In genomic region chr13:82010780-82011179, GRCh38 we compare ENCODE assay signal across 16 cellular contexts.
DNase-seq lines count a peak whose midpoint lies in the region; ATAC-seq, FAIRE-seq and TF ChIP-seq lines count a peak whose summit lies in the region.
"Had no signal": no experiment of that assay in that cellular context is flagged by ENCODE, and none has a peak within 500 bp of the region (broad histone marks: within the 10 kb centered on the region; RNA-seq: fewer than 3 reads in every experiment).

No MANE protein-coding gene starts in this region.

- TF ChIP-seq RAD21 in K562 (CRISPR knock-in tag; conservative IDR thresholded peaks at IDR 0.05 in 1 of 2, IDR thresholded peaks at IDR 0.05 in 1 of 2), result no peak

- CTCF ChIA-PET in K562 (lab: Yijun Ruan, JAX; ENCODE audit: low intra/inter-chr PET ratio) (no interaction called here), A673 (lab: Charles Lee) (no interaction called here)

- intact Hi-C loops in K562 (cut with micrococcal nuclease), result no loop called here
- intact Hi-C loops in A673 (cut with micrococcal nuclease; ENCODE audit: unreplicated experiment), result no loop called here

- POLR2A ChIA-PET in K562 (lab: Yijun Ruan, JAX) (no interaction called here), A673 (lab: Charles Lee; ENCODE audit: low non-redundant PET) (no interaction called here)

- H3K79me2 ChIP-seq in K562 (ENCODE audit: control insufficient read depth, insufficient read depth, low read length), result no peaks in the 10 kb centered on the region

- BruUV-seq in K562 (replicated peaks; lab: Mats Ljungman, UMichigan), result no TSS peak
- BruUV-seq in A673 (replicated peaks; lab: Mats Ljungman, UMichigan), result no TSS peak

- H3K4me3 ChIP-seq in K562 (no peak overlapping the region), A673 (ENCODE audit: low read depth, low read length, poor library complexity, severe bottlenecking) (no peak overlapping the region)
- H3K4me3 ChIP-seq: BLaER1 treated with 17β-estradiol and CSF1 and Interleukin-3, amounts not matched to agents 10 nM and 100 nM; HAP-1 had no signal

- no peak for ATAC-seq in K562
- ATAC-seq: Panc1, Right ventricle myocardium inferior had no signal

- DNase-seq in H4 (ENCODE audit: low spot score), result peak; percentile 18
- DNase-seq in NCI-H69 (lab: John Stamatoyannopoulos, UW), result peak; percentile 12
- no peak for DNase-seq in K562 (ENCODE audit: extremely low read depth in 1 of 4, low spot score in 3 of 4)
- DNase-seq in left kidney (ENCODE audit: low read depth, low spot score), result peak; percentile 10
- DNase-seq in A673 (ENCODE audit: low spot score), result no peak
- DNase-seq in NCI-H510A treated with DMSO at 0.1 percent for 48 hours (lab: John Stamatoyannopoulos, UW), result no peak
- DNase-seq in GDM1 (lab: John Stamatoyannopoulos, UW), result no peak
- DNase-seq: DMS79 treated with DMSO at 0.1 percent for 48 hours, NCI-H1436 treated with DMSO at 0.1 percent for 48 hours, NCI-H526 treated with DMSO at 0.1 percent for 48 hours, SK-N-SH, T-helper 1 cell had no signal

- in situ Hi-C loops in K562 (cut with MboI), result no loop called here

- no peak for TF ChIP-seq EP300 in K562 (IDR thresholded peaks at IDR 0.05; ENCODE audit: low read length)

- H3K9me1 ChIP-seq in K562 (ENCODE audit: control insufficient read depth, insufficient read depth, low read length), result no peaks in the 10 kb centered on the region

- 0% methylated on average over 2 of the region's 2 CpGs for whole genome bisulfite sequencing in K562 (ENCODE audit: insufficient coverage, low coverage, missing lambda C conversion rate)

- FAIRE-seq in K562 (lab: Jason Lieb, UNC), result no peak

- TF ChIP-seq CTCF in K562 (IDR thresholded peaks at IDR 0.05 in 2 of 3, conservative IDR thresholded peaks at IDR 0.05 in 1 of 3; ENCODE audit: insufficient read depth in 2 of 3, low read depth in 1 of 3, low read length in 3 of 3) (no peak), A673 (conservative IDR thresholded peaks at IDR 0.05; ENCODE audit: low read depth, low read length) (no peak)

- no peak for TF ChIP-seq POLR2A in K562 (conservative IDR thresholded peaks at IDR 0.05)

- H3K4me1 ChIP-seq in K562 (replicated peaks in 1 of 2; ENCODE audit: control insufficient read depth in 2 of 2, insufficient read depth in 2 of 2, low read length in 2 of 2) (no peaks in the 10 kb centered on the region), A673 (ENCODE audit: insufficient read depth, low read length, poor library complexity, severe bottlenecking) (no peaks in the 10 kb centered on the region)
- H3K4me1 ChIP-seq: BLaER1 treated with 17β-estradiol and CSF1 and Interleukin-3, amounts not matched to agents 10 nM and 100 nM; HAP-1 had no signal

- H3K4me2 ChIP-seq in K562 (ENCODE audit: insufficient read depth, low read length), result no peak overlapping the region
- H3K4me2 ChIP-seq: BLaER1 treated with 17β-estradiol and CSF1 and Interleukin-3, amounts not matched to agents 10 nM and 100 nM; SK-N-SH had no signal

- H3K27me3 ChIP-seq in K562 (ENCODE audit: control insufficient read depth in 2 of 2, insufficient read depth in 2 of 2, low read length in 2 of 2) (no peaks in the 10 kb centered on the region), A673 (replicated peaks; ENCODE audit: insufficient read depth, low read depth, low read length, poor library complexity) (no peaks in the 10 kb centered on the region)
- H3K27me3 ChIP-seq: BLaER1 treated with 17β-estradiol and CSF1 and Interleukin-3, amounts not matched to agents 10 nM and 100 nM had no signal

- H3K9ac ChIP-seq in K562 (ENCODE audit: insufficient read depth in 1 of 2, low read depth in 2 of 2, low read length in 2 of 2), result no peak overlapping the region
- H3K9ac ChIP-seq: BLaER1 treated with 17β-estradiol and CSF1 and Interleukin-3, amounts not matched to agents 10 nM and 100 nM; SK-N-SH had no signal

- no peaks in the 10 kb centered on the region for H3K9me3 ChIP-seq in K562 (replicated peaks; ENCODE audit: control insufficient read depth, insufficient read depth, low read depth, low read length)
- no peaks in the 10 kb centered on the region for H3K9me3 ChIP-seq in A673 (ENCODE audit: low read depth, low read length, poor library complexity, severe bottlenecking)
- H3K9me3 ChIP-seq: BLaER1 treated with 17β-estradiol and CSF1 and Interleukin-3, amounts not matched to agents 10 nM and 100 nM; HAP-1; SK-N-SH had no signal

- no peak overlapping the region for H2AFZ ChIP-seq in K562 (ENCODE audit: low read depth, low read length)

- H3K27ac ChIP-seq in K562 (ENCODE audit: extremely low read depth, low read depth, low read length) (no peak overlapping the region), A673 (ENCODE audit: low read depth, low read length, poor library complexity, severe bottlenecking) (no peak overlapping the region)
- H3K27ac ChIP-seq: BLaER1 treated with 17β-estradiol and CSF1 and Interleukin-3, amounts not matched to agents 10 nM and 100 nM had no signal

- no peaks in the 10 kb centered on the region for H3K36me3 ChIP-seq in K562 (ENCODE audit: control insufficient read depth, insufficient read depth, low read length)
- H3K36me3 ChIP-seq in A673 (ENCODE audit: insufficient read depth, low read length, poor library complexity, severe bottlenecking), result no peaks in the 10 kb centered on the region
- H3K36me3 ChIP-seq: BLaER1 treated with 17β-estradiol and CSF1 and Interleukin-3, amounts not matched to agents 10 nM and 100 nM; HAP-1 had no signal

- no peaks in the 10 kb centered on the region for H4K20me1 ChIP-seq in K562 (replicated peaks; ENCODE audit: control insufficient read depth, insufficient read depth, low read length)
- H4K20me1 ChIP-seq: BLaER1 treated with 17β-estradiol and CSF1 and Interleukin-3, amounts not matched to agents 10 nM and 100 nM had no signal

TF ChIP-seq in K562, 482 proteins besides CTCF, POLR2A, EP300 and RAD21:
- TF ChIP-seq DDX20 (tag; IDR thresholded peaks at IDR 0.05; ENCODE audit: low read depth) (no peak), TCF3 (CRISPR knock-in tag; IDR thresholded peaks at IDR 0.05) (peak; percentile 51), ZNF316 (IDR thresholded peaks at IDR 0.05) (no peak)
TF ChIP-seq in K562: peak in this region for 1.

Comparison
In these comparisons a context has a peak if more than half of its experiments do, and no peak if none do; other contexts are left out.
1. DNase-seq: peak in H4 (single experiment), NCI-H69 (single experiment) and left kidney (single experiment); none in K562 (0 of 4), A673 (single experiment), NCI-H510A treated with DMSO at 0.1 percent for 48 hours (single experiment) and GDM1 (single experiment).